In genomic region chr4:26878729-26879415, GRCh38 we compare ENCODE assay signal across 10 cellular contexts. TPM values are rescaled to one million over a fixed set of nuclear protein-coding genes. Genes with fewer than 3 reads are reported as not detected.
DNase-seq lines count a peak whose midpoint lies in the region; ATAC-seq lines count a peak whose summit lies in the region.
"Had no signal": no experiment of that assay in that cellular context is flagged by ENCODE, and none has a peak within 500 bp of the region (broad histone marks: within the 10 kb centered on the region; RNA-seq: fewer than 3 reads in every experiment).

No MANE protein-coding gene starts in this region.

- H3K4me1 Mint-ChIP-seq in activated T-cell treated with anti-CD3 and anti-CD28 coated beads, Interleukin-2, amount 50 U/mL, for 4 hours (ENCODE audit: low read depth) = peaks cover 82% of the 10 kb centered on the region
- peaks cover 76% of the 10 kb centered on the region for H3K4me1 Mint-ChIP-seq in stimulated activated memory B cell treated with anti-CD40 and anti-IgM and Interleukin-4, amounts not matched to agents 10 μg/mL and 1 μg/mL and 100 μg/mL, for 72 hours

- H3K27me3 Mint-ChIP-seq in activated T-cell treated with anti-CD3 and anti-CD28 coated beads, Interleukin-2, amount 50 U/mL, for 4 hours (ENCODE audit: low read depth) = no peaks in the 10 kb centered on the region
- no peaks in the 10 kb centered on the region for H3K27me3 Mint-ChIP-seq in stimulated activated memory B cell treated with anti-CD40 and anti-IgM and Interleukin-4, amounts not matched to agents 10 μg/mL and 1 μg/mL and 100 μg/mL, for 72 hours

- peaks cover 17% of the 10 kb centered on the region for H3K9me3 Mint-ChIP-seq in activated T-cell treated with anti-CD3 and anti-CD28 coated beads, Interleukin-2, amount 50 U/mL, for 4 hours
- H3K9me3 Mint-ChIP-seq in stimulated activated memory B cell treated with anti-CD40 and anti-IgM and Interleukin-4, amounts not matched to agents 10 μg/mL and 1 μg/mL and 100 μg/mL, for 72 hours = peaks cover 10% of the 10 kb centered on the region

- H3K27ac Mint-ChIP-seq in stimulated activated memory B cell treated with anti-CD40 and anti-IgM and Interleukin-4, amounts not matched to agents 10 μg/mL and 1 μg/mL and 100 μg/mL, for 72 hours = peak overlapping the region; percentile 53

- peak; percentile 81 to 86 for ATAC-seq in activated T-cell treated with anti-CD3 and anti-CD28 coated beads, Interleukin-2, amount 50 U/mL, for 4 hours
- ATAC-seq in esophagus mucosa = peak; percentile 91
- no peak for ATAC-seq in stimulated activated memory B cell treated with anti-CD40 and anti-IgM and Interleukin-4, amounts not matched to agents 10 μg/mL and 1 μg/mL and 100 μg/mL, for 72 hours
- ATAC-seq in HG02763 (IDR thresholded peaks at IDR 0.05; ENCODE audit: unreplicated experiment) = no peak
- ATAC-seq: left cardiac atrium had no signal

- peak; percentile 68 for DNase-seq in activated CD8-positive, alpha-beta memory T cell treated with anti-CD3 and anti-CD28 coated beads for 24 hours
- no peak for DNase-seq in activated CD8-positive, alpha-beta memory T cell treated with anti-CD3 and anti-CD28 coated beads, Interleukin-2, amount 50 U/mL, for 4 hours
- no peak for DNase-seq in activated T-cell treated with anti-CD3 and anti-CD28 coated beads, Interleukin-2, amount 50 U/mL, for 4 hours
- no peak for DNase-seq in KG1 (lab: John Stamatoyannopoulos, UW)
- DNase-seq in NCI-H748 treated with DMSO at 0.1 percent for 48 hours (lab: John Stamatoyannopoulos, UW) = no peak
- DNase-seq: left cardiac atrium, NCI-H446 treated with DMSO at 0.1 percent for 48 hours had no signal

- peak overlapping the region; percentile 52 for H3K4me3 Mint-ChIP-seq in activated T-cell treated with anti-CD3 and anti-CD28 coated beads, Interleukin-2, amount 50 U/mL, for 4 hours
- H3K4me3 Mint-ChIP-seq in stimulated activated memory B cell treated with anti-CD40 and anti-IgM and Interleukin-4, amounts not matched to agents 10 μg/mL and 1 μg/mL and 100 μg/mL, for 72 hours = no peak overlapping the region

- peaks cover 10% of the 10 kb centered on the region for H3K36me3 Mint-ChIP-seq in activated T-cell treated with anti-CD3 and anti-CD28 coated beads, Interleukin-2, amount 50 U/mL, for 4 hours (ENCODE audit: insufficient read depth)
- peaks cover 29% of the 10 kb centered on the region for H3K36me3 Mint-ChIP-seq in stimulated activated memory B cell treated with anti-CD40 and anti-IgM and Interleukin-4, amounts not matched to agents 10 μg/mL and 1 μg/mL and 100 μg/mL, for 72 hours

RNA-seq across cellular contexts. Expression of gene STIM2, which starts 18.2 kb away (rescaled TPM):
- total RNA-seq in activated T-cell treated with anti-CD3 and anti-CD28 coated beads, Interleukin-2, amount 50 U/mL, for 4 hours = 10 to 100 TPM; 26.9 to 30.7 (median 29.8) TPM
- 7.1 TPM for total RNA-seq in esophagus mucosa

Comparison
In these comparisons a context has a peak if more than half of its experiments do, and no peak if none do; other contexts are left out.
1. ATAC-seq: peak in activated T-cell treated with anti-CD3 and anti-CD28 coated beads, Interleukin-2, amount 50 U/mL, for 4 hours (2 of 2) and esophagus mucosa (single experiment); none in stimulated activated memory B cell treated with anti-CD40 and anti-IgM and Interleukin-4, amounts not matched to agents 10 μg/mL and 1 μg/mL and 100 μg/mL, for 72 hours (single experiment) and HG02763 (single experiment).